11 cellular contexts compared by ENCODE assay signal in the genomic region with DNA sequence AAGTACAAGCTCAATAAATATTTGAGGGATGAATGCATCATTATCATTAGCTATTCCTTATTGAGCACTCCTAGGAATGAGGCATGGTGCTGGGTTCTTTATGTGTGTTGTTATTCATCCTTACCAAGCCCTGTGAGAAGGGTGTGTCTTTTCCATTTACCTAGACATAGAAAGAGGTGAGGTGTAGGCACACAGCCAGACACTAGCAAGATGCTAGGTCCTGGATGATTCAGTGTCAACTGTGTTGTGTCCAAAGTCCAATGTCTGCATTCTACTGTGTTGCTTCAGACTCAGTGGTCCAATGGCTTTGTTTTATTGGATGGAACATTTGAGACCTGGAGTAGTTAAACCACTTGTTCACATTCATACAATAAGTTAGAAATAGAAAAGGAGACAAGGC.
DNase-seq lines count a peak whose midpoint lies in the region; ATAC-seq and TF ChIP-seq lines count a peak whose summit lies in the region.
"Had no signal": no experiment of that assay in that cellular context is flagged by ENCODE, and none has a peak within 500 bp of the region (broad histone marks: within the 10 kb centered on the region; RNA-seq: fewer than 3 reads in every experiment).

No MANE protein-coding gene starts in this region.

- H3K9me3 ChIP-seq in liver (ENCODE audit: control insufficient read depth in 4 of 4, low read length in 3 of 4) = peaks cover 0 to 1% (median 0%) of the 10 kb centered on the region in 4 donors
- H3K9me3 ChIP-seq in tibial artery = peaks cover 0 to 7% (median 0%) of the 10 kb centered on the region in 3 donors
- no peaks in the 10 kb centered on the region for H3K9me3 ChIP-seq in naive thymus-derived CD4-positive, alpha-beta T cell (ENCODE audit: control insufficient read depth in 2 of 3, low read length in 3 of 3)
- peaks cover 4 to 9% of the 10 kb centered on the region in 2 donors for H3K9me3 ChIP-seq in ascending aorta
- H3K9me3 ChIP-seq: BE2C had no signal

- peaks cover 0 to 9% (median 0%) of the 10 kb centered on the region in 5 donors for H3K36me3 Mint-ChIP-seq in naive thymus-derived CD4-positive, alpha-beta T cell
- H3K36me3 Mint-ChIP-seq: CD4-positive, alpha-beta memory T cell had no signal

- peak overlapping the region; percentile 34 for H3K27ac ChIP-seq in epithelial cell of prostate
- H3K27ac ChIP-seq in liver (ENCODE audit: low read depth in 1 of 2, low read length in 2 of 2) = no peak overlapping the region
- peak overlapping the region; percentile 5 to 39 for H3K27ac ChIP-seq in tibial artery
- no peak overlapping the region for H3K27ac ChIP-seq in naive thymus-derived CD4-positive, alpha-beta T cell (ENCODE audit: low read depth, low read length)
- H3K27ac ChIP-seq in ascending aorta = no peak overlapping the region

- POLR2A ChIA-PET in GM10248 (lab: Yijun Ruan, JAX) = no interaction called here
- POLR2A ChIA-PET in naive thymus-derived CD4-positive, alpha-beta T cell (lab: Charles Lee) = no interaction called here

- H3K4me3 ChIP-seq in liver (ENCODE audit: low read depth in 1 of 3, low read length in 3 of 3) = no peak overlapping the region
- no peak overlapping the region for H3K4me3 ChIP-seq in tibial artery
- no peak overlapping the region for H3K4me3 ChIP-seq in naive thymus-derived CD4-positive, alpha-beta T cell (ENCODE audit: low read length)
- no peak overlapping the region for H3K4me3 ChIP-seq in ascending aorta

- H3K4me1 ChIP-seq in liver (ENCODE audit: control insufficient read depth in 4 of 4, insufficient read depth in 4 of 4, low read length in 3 of 4) (peaks cover 6 to 41% (median 36%) of the 10 kb centered on the region in 4 donors), tibial artery (peaks cover 0 to 35% (median 10%) of the 10 kb centered on the region in 4 donors), ascending aorta (peaks cover 0 to 13% of the 10 kb centered on the region in 2 donors)
- H3K4me1 ChIP-seq in naive thymus-derived CD4-positive, alpha-beta T cell (ENCODE audit: control insufficient read depth in 2 of 2, insufficient read depth in 2 of 2, low read length in 2 of 2) = no peaks in the 10 kb centered on the region

- ATAC-seq in naive thymus-derived CD4-positive, alpha-beta T cell = no peak

- peaks cover 0 to 17% (median 2%) of the 10 kb centered on the region in 11 donors for H3K9me3 Mint-ChIP-seq in naive thymus-derived CD4-positive, alpha-beta T cell

- intact Hi-C loops in tibial artery (cut with DNase I; ENCODE audit: low total_unique reads) (loop anchor here (5.0 to 10.0 kb wide), 2 partner anchors 508 to 640 kb away; no protein-coding TSS in a partner anchor), ascending aorta (cut with DNase I) (loop anchor here (1.0 to 10.0 kb wide), 5 partner anchors 265 to 637 kb away; no protein-coding TSS in a partner anchor)
- intact Hi-C loops in naive thymus-derived CD4-positive, alpha-beta T cell (cut with micrococcal nuclease) = loop anchor here (2.0 to 5.0 kb wide), 2 partner anchors 635 to 636 kb away; a partner anchor contains a TSS

- TF ChIP-seq RAD21 in liver (IDR thresholded peaks at IDR 0.05) = no peak

- peaks cover 0 to 3% (median 0%) of the 10 kb centered on the region in 7 donors for H3K4me1 Mint-ChIP-seq in naive thymus-derived CD4-positive, alpha-beta T cell
- H3K4me1 Mint-ChIP-seq: CD4-positive, alpha-beta memory T cell had no signal

- no peak overlapping the region for H3K4me3 Mint-ChIP-seq in naive thymus-derived CD4-positive, alpha-beta T cell
- H3K4me3 Mint-ChIP-seq: CD4-positive, alpha-beta memory T cell had no signal

- H3K27me3 Mint-ChIP-seq in naive thymus-derived CD4-positive, alpha-beta T cell = peaks cover 0 to 20% (median 6%) of the 10 kb centered on the region in 5 donors

- CTCF ChIA-PET in GM10248 (lab: Yijun Ruan, JAX) = interaction anchor here (0.7 to 3.1 kb wide), 6 partner anchors 10 to 23 kb away, joined by 3 to 31 read pairs (median 4); no protein-coding TSS in a partner anchor
- CTCF ChIA-PET in naive thymus-derived CD4-positive, alpha-beta T cell (lab: Charles Lee) = no interaction called here

- no peak for TF ChIP-seq CTCF in liver (IDR thresholded peaks at IDR 0.05; ENCODE audit: low read depth, low read length, missing input control)
- no peak for TF ChIP-seq CTCF in tibial artery (IDR thresholded peaks at IDR 0.05)
- TF ChIP-seq CTCF in GM10248 (IDR thresholded peaks at IDR 0.05; ENCODE audit: control extremely low read depth, extremely low read depth, low read depth, missing control alignments) = no peak
- TF ChIP-seq CTCF in ascending aorta (IDR thresholded peaks at IDR 0.05) = no peak

- H3K27me3 ChIP-seq in liver (ENCODE audit: control insufficient read depth in 4 of 4, insufficient read depth in 4 of 4, low read length in 3 of 4) (no peaks in the 10 kb centered on the region), tibial artery (no peaks in the 10 kb centered on the region), ascending aorta (no peaks in the 10 kb centered on the region)
- no peaks in the 10 kb centered on the region for H3K27me3 ChIP-seq in naive thymus-derived CD4-positive, alpha-beta T cell (ENCODE audit: control insufficient read depth in 2 of 2, insufficient read depth in 2 of 2, low read length in 2 of 2)
- H3K27me3 ChIP-seq: BE2C had no signal

- DNase-seq in NCI-H69 (lab: John Stamatoyannopoulos, UW) (peak; percentile 17), epithelial cell of prostate (ENCODE audit: low read depth, low spot score) (peak; percentile 62), tibial artery (no peak), Ammon's horn (ENCODE audit: low spot score) (no peak), GM10248 (ENCODE audit: extremely low spot score) (no peak), ascending aorta (ENCODE audit: low spot score in 2 of 2) (no peak)
- DNase-seq in naive thymus-derived CD4-positive, alpha-beta T cell = no peak
- DNase-seq: NCI-H187 treated with DMSO at 0.1 percent for 48 hours had no signal

- no peak overlapping the region for H3K9ac ChIP-seq in liver (ENCODE audit: low read depth in 1 of 2, low read length in 2 of 2)

- no peak overlapping the region for H3K27ac Mint-ChIP-seq in naive thymus-derived CD4-positive, alpha-beta T cell
- H3K27ac Mint-ChIP-seq: CD4-positive, alpha-beta memory T cell had no signal

- H3K36me3 ChIP-seq in liver (ENCODE audit: control insufficient read depth in 4 of 4, insufficient read depth in 3 of 4, low read depth in 1 of 4, low read length in 3 of 4) (no peaks in the 10 kb centered on the region), tibial artery (no peaks in the 10 kb centered on the region), ascending aorta (peaks cover 0 to 7% of the 10 kb centered on the region in 2 donors)
- H3K36me3 ChIP-seq in naive thymus-derived CD4-positive, alpha-beta T cell (ENCODE audit: control insufficient read depth in 2 of 3, insufficient read depth in 3 of 3, low read length in 3 of 3) = no peaks in the 10 kb centered on the region
- H3K36me3 ChIP-seq: BE2C had no signal

TF ChIP-seq in liver, 16 proteins besides CTCF, POLR2A, EP300 and RAD21:
- TF ChIP-seq JUND (IDR thresholded peaks at IDR 0.05) (peak in 1 of 2 donors; percentile 39), HNF4A (conservative IDR thresholded peaks at IDR 0.05) (peak; percentile 82 to 86), NR2F2 (IDR thresholded peaks at IDR 0.05) (no peak)
TF ChIP-seq in liver: peak in this region for 2.

Comparison
In these comparisons a context has a peak if more than half of its experiments do, and no peak if none do; other contexts are left out.
1. DNase-seq: peak in NCI-H69 (single experiment) and epithelial cell of prostate (single experiment); none in tibial artery (0 of 2), Ammon's horn (single experiment), GM10248 (single experiment), naive thymus-derived CD4-positive, alpha-beta T cell (0 of 9) and ascending aorta (0 of 2).
2. H3K27ac ChIP-seq: peak in epithelial cell of prostate (single experiment) and tibial artery (2 of 2); none in liver (0 of 2), naive thymus-derived CD4-positive, alpha-beta T cell (single experiment) and ascending aorta (0 of 2).